14 cellular contexts compared by ENCODE assay signal in genomic region chr2:188279093-188279445, GRCh38. TPM values are rescaled to one million over a fixed set of nuclear protein-coding genes. Genes with fewer than 3 reads are reported as not detected.
DNase-seq lines count a peak whose midpoint lies in the region; ATAC-seq and TF ChIP-seq lines count a peak whose summit lies in the region.
"Had no signal": no experiment of that assay in that cellular context is flagged by ENCODE, and none has a peak within 500 bp of the region (broad histone marks: within the 10 kb centered on the region; RNA-seq: fewer than 3 reads in every experiment).

No MANE protein-coding gene starts in this region.

- TF ChIP-seq RAD21 in IMR-90 (IDR thresholded peaks at IDR 0.05; ENCODE audit: low read length): no peak

- no peak overlapping the region for H3K23ac ChIP-seq in IMR-90 (ENCODE audit: low read depth, low read length)

- H3K36me3 Mint-ChIP-seq in endothelial cell (ENCODE audit: low read depth, unreplicated experiment): no peaks in the 10 kb centered on the region
- H3K36me3 Mint-ChIP-seq: CD8-positive, alpha-beta T cell had no signal

- no peak overlapping the region for H3K4ac ChIP-seq in IMR-90 (ENCODE audit: low read depth, low read length)

- no peak overlapping the region for H3K4me3 ChIP-seq in IMR-90 (ENCODE audit: insufficient read depth, low read depth, low read length)
- peak overlapping the region; percentile 33 for H3K4me3 ChIP-seq in smooth muscle cell
- peak overlapping the region in 1 of 4 donors; percentile 9 for H3K4me3 ChIP-seq in upper lobe of left lung
- H3K4me3 ChIP-seq: SK-N-MC had no signal

- no peak overlapping the region for H3K56ac ChIP-seq in IMR-90 (ENCODE audit: extremely low read depth, insufficient read depth, low read length)

- H2AK5ac ChIP-seq in IMR-90 (ENCODE audit: low read depth, low read length): no peak overlapping the region

- H3K4me1 ChIP-seq in ES-I3 (ENCODE audit: insufficient read depth, low read length) (peaks cover 21% of the 10 kb centered on the region), IMR-90 (ENCODE audit: control insufficient read depth, insufficient read depth, low read length) (no peaks in the 10 kb centered on the region), smooth muscle cell (ENCODE audit: low read depth) (peaks cover 27% of the 10 kb centered on the region), upper lobe of left lung (no peaks in the 10 kb centered on the region)
- H3K4me1 ChIP-seq: BE2C had no signal

- in situ Hi-C loops in IMR-90 (cut with MboI; ENCODE audit: low sequenced_read_pairs): no loop called here

- no peaks in the 10 kb centered on the region for H3K27me3 ChIP-seq in IMR-90 (ENCODE audit: control insufficient read depth, insufficient read depth, low read length)
- no peaks in the 10 kb centered on the region for H3K27me3 ChIP-seq in smooth muscle cell (ENCODE audit: low read depth)
- no peaks in the 10 kb centered on the region for H3K27me3 ChIP-seq in upper lobe of left lung
- H3K27me3 ChIP-seq: BE2C had no signal

- POLR2A ChIA-PET in IMR-90 (lab: Charles Lee; ENCODE audit: unreplicated experiment): no interaction called here

- peaks cover 7% of the 10 kb centered on the region for H3K4me1 Mint-ChIP-seq in endothelial cell (ENCODE audit: unreplicated experiment)

- no peak overlapping the region for H2AK9ac ChIP-seq in IMR-90 (replicated peaks; ENCODE audit: low read depth, low read length, poor library complexity)

- no peak for ATAC-seq in IMR-90 (ENCODE audit: low read depth)
- ATAC-seq in HG03097 (IDR thresholded peaks at IDR 0.05; ENCODE audit: low FRiP score, unreplicated experiment): no peak
- ATAC-seq in upper lobe of left lung (ENCODE audit: low FRiP score in 2 of 2): no peak
- ATAC-seq: CD8-positive, alpha-beta T cell; Right ventricle myocardium inferior had no signal

- TF ChIP-seq POLR2A in IMR-90 (IDR thresholded peaks at IDR 0.05; ENCODE audit: low read depth, low read length): no peak
- no peak for TF ChIP-seq POLR2A in upper lobe of left lung (IDR thresholded peaks at IDR 0.05)

- no CpG with 5 or more reads among the region's 2 CpGs for WGBS in IMR-90 (ENCODE audit: extremely low coverage in 2 of 2, insufficient read length in 1 of 2), 2 experiments
- 15% methylated on average over 2 of the region's 2 CpGs for WGBS in smooth muscle cell (ENCODE audit: low lambda C conversion rate)
- 35 to 39% methylated on average over 2 of the region's 2 CpGs for WGBS in upper lobe of left lung, 2 donors

- H3K4me3 Mint-ChIP-seq in endothelial cell (ENCODE audit: unreplicated experiment): no peak overlapping the region
- H3K4me3 Mint-ChIP-seq: CD8-positive, alpha-beta T cell had no signal

- H2BK120ac ChIP-seq in IMR-90 (ENCODE audit: low read depth, low read length): no peak overlapping the region

- TF ChIP-seq EP300 in upper lobe of left lung (IDR thresholded peaks at IDR 0.05): no peak

- no peak for DNase-seq in IMR-90
- DNase-seq in endothelial cell (ENCODE audit: low spot score): no peak
- no peak for DNase-seq in smooth muscle cell (lab: John Stamatoyannopoulos, UW; ENCODE audit: unreplicated experiment)
- DNase-seq in upper lobe of left lung: no peak
- DNase-seq in glomerular visceral epithelial cell (ENCODE audit: extremely low spot score): no peak
- DNase-seq: BE2C; CD8-positive, alpha-beta T cell; H7; NCI-H1436; NCI-H774 had no signal

- BruUV-seq in IMR-90 (replicated peaks; lab: Mats Ljungman, UMichigan): no TSS peak

- H4K5ac ChIP-seq in IMR-90 (ENCODE audit: low read depth, low read length): no peak overlapping the region

- no peak overlapping the region for H3K18ac ChIP-seq in IMR-90 (ENCODE audit: low read depth, low read length)

- 0 out of 2 replicates have a peak overlapping the region, but pooled peaks have one; percentile 20 for H3K14ac ChIP-seq in IMR-90 (replicated peaks; ENCODE audit: low read depth, low read length)

- H3K36me3 ChIP-seq in ES-I3 (ENCODE audit: insufficient read depth, low read length) (no peaks in the 10 kb centered on the region), IMR-90 (ENCODE audit: control insufficient read depth, insufficient read depth, low read length) (no peaks in the 10 kb centered on the region), smooth muscle cell (ENCODE audit: low read depth) (no peaks in the 10 kb centered on the region), upper lobe of left lung (no peaks in the 10 kb centered on the region)
- H3K36me3 ChIP-seq: BE2C had no signal

- H3K79me1 ChIP-seq in IMR-90 (ENCODE audit: low read depth in 1 of 2, low read length in 2 of 2): no peaks in the 10 kb centered on the region

- no peaks in the 10 kb centered on the region for H3K9me3 Mint-ChIP-seq in endothelial cell (ENCODE audit: unreplicated experiment)
- H3K9me3 Mint-ChIP-seq: CD8-positive, alpha-beta T cell had no signal

- intact Hi-C loops in IMR-90 (cut with micrococcal nuclease): no loop called here

- H3K79me2 ChIP-seq in smooth muscle cell (ENCODE audit: low read depth): no peaks in the 10 kb centered on the region

- no peak overlapping the region for H4K8ac ChIP-seq in IMR-90 (ENCODE audit: low read depth in 2 of 2, low read length in 2 of 2)

- no peak overlapping the region for H2BK15ac ChIP-seq in IMR-90 (ENCODE audit: low read depth, low read length)

- CTCF ChIA-PET in IMR-90 (lab: Yijun Ruan, JAX): no interaction called here

- H3K9ac ChIP-seq in ES-I3 (ENCODE audit: low read depth, low read length) (peak overlapping the region; percentile 45), IMR-90 (ENCODE audit: low read depth, low read length) (no peak overlapping the region), smooth muscle cell (ENCODE audit: low read depth) (no peak overlapping the region)

- H4K20me1 ChIP-seq in IMR-90 (ENCODE audit: insufficient read depth, low read length) (no peaks in the 10 kb centered on the region), smooth muscle cell (ENCODE audit: low read depth) (no peaks in the 10 kb centered on the region)

- no peak for TF ChIP-seq CTCF in IMR-90 (conservative IDR thresholded peaks at IDR 0.05; ENCODE audit: low read depth, low read length)
- no peak for TF ChIP-seq CTCF in endothelial cell (IDR thresholded peaks at IDR 0.05; ENCODE audit: unreplicated experiment)
- no peak for TF ChIP-seq CTCF in smooth muscle cell (IDR thresholded peaks at IDR 0.05; ENCODE audit: borderline replicate concordance, insufficient read depth, poor library complexity, severe bottlenecking)
- TF ChIP-seq CTCF in upper lobe of left lung (IDR thresholded peaks at IDR 0.05): no peak

- dilution Hi-C loops in IMR-90 (cut with HindIII; ENCODE audit: low sequenced_read_pairs, unreplicated experiment): no loop called here

- H3K9me1 ChIP-seq in IMR-90 (ENCODE audit: insufficient read depth, low read length): no peaks in the 10 kb centered on the region

- peak overlapping the region; percentile 89 for H3K27ac Mint-ChIP-seq in endothelial cell (ENCODE audit: unreplicated experiment)
- H3K27ac Mint-ChIP-seq: CD8-positive, alpha-beta T cell had no signal

- H3K27ac ChIP-seq in IMR-90 (ENCODE audit: insufficient read depth, low read length): no peak overlapping the region
- no peak overlapping the region for H3K27ac ChIP-seq in smooth muscle cell (ENCODE audit: low read depth)
- H3K27ac ChIP-seq in upper lobe of left lung: no peak overlapping the region
- H3K27ac ChIP-seq: SK-N-MC had no signal

- no peaks in the 10 kb centered on the region for H3K27me3 Mint-ChIP-seq in endothelial cell (ENCODE audit: unreplicated experiment)

- no peak overlapping the region for H2BK5ac ChIP-seq in IMR-90 (ENCODE audit: low read depth, low read length, poor library complexity, severe bottlenecking)

- H3K9me3 ChIP-seq in ES-I3 (ENCODE audit: control insufficient read depth, insufficient read depth, low read length) (no peaks in the 10 kb centered on the region), IMR-90 (ENCODE audit: control insufficient read depth, insufficient read depth, low read length) (no peaks in the 10 kb centered on the region), smooth muscle cell (replicated peaks; ENCODE audit: low read depth) (no peaks in the 10 kb centered on the region), upper lobe of left lung (peaks cover 0 to 8% (median 0%) of the 10 kb centered on the region in 4 donors)
- H3K9me3 ChIP-seq: BE2C had no signal

- H3F3A ChIP-seq in smooth muscle cell (ENCODE audit: low read depth): no peaks in the 10 kb centered on the region

- H4K91ac ChIP-seq in IMR-90 (ENCODE audit: insufficient read depth, low read depth, low read length): no peak overlapping the region

- H2BK20ac ChIP-seq in IMR-90 (ENCODE audit: low read depth, low read length): no peak overlapping the region

- H3K4me2 ChIP-seq in IMR-90 (ENCODE audit: low read depth, low read length): no peak overlapping the region
- peak overlapping the region; percentile 82 for H3K4me2 ChIP-seq in smooth muscle cell

- H2AFZ ChIP-seq in IMR-90 (replicated peaks; ENCODE audit: low read length, poor library complexity): no peak overlapping the region
- H2AFZ ChIP-seq in smooth muscle cell (ENCODE audit: low read depth): peak overlapping the region; percentile 74

TF ChIP-seq in IMR-90, 13 proteins besides CTCF, POLR2A, EP300 and RAD21 (continues in another document):
- TF ChIP-seq CHD1 (IDR thresholded peaks at IDR 0.05; ENCODE audit: low read depth, low read length) (no peak), RFX5 (IDR thresholded peaks at IDR 0.05; ENCODE audit: low read depth, low read length) (no peak), MAZ (IDR thresholded peaks at IDR 0.05; ENCODE audit: borderline replicate concordance, low read depth, low read length) (no peak), MXI1 (IDR thresholded peaks at IDR 0.05; ENCODE audit: borderline replicate concordance, low read depth, low read length) (no peak), MAFK (IDR thresholded peaks at IDR 0.05; ENCODE audit: low read depth, low read length) (no peak)
- TF ChIP-seq, protein P1, sequence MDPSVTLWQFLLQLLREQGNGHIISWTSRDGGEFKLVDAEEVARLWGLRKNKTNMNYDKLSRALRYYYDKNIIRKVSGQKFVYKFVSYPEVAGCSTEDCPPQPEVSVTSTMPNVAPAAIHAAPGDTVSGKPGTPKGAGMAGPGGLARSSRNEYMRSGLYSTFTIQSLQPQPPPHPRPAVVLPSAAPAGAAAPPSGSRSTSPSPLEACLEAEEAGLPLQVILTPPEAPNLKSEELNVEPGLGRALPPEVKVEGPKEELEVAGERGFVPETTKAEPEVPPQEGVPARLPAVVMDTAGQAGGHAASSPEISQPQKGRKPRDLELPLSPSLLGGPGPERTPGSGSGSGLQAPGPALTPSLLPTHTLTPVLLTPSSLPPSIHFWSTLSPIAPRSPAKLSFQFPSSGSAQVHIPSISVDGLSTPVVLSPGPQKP (IDR thresholded peaks at IDR 0.05; ENCODE audit: borderline replicate concordance, low read depth, low read length): no peak

RNA-seq across cellular contexts. Expression of gene GULP1, which starts 12.6 kb away (rescaled TPM):
- total RNA-seq in IMR-90 (2012; rRNA removed) (40.1 and 54.4 TPM in 2 replicates), endothelial cell (ENCODE audit: unreplicated experiment) (22.8 TPM), smooth muscle cell (95.2 and 115 TPM in 2 replicates), upper lobe of left lung (10 to 100 TPM; 12.5 to 71.2 (median 32.7) TPM)
- polyA plus RNA-seq in IMR-90 (2012; rRNA removed) (24.3 and 24.4 TPM in 2 replicates), smooth muscle cell (37.5 and 40.2 TPM in 2 replicates)
- polyA plus RNA-seq in IMR-90 (2012; cell fraction: cytosol; rRNA removed): 8.5 and 26.4 TPM in 2 replicates
- polyA plus RNA-seq in IMR-90 (2012; cell fraction: nucleus; rRNA removed; ENCODE audit: low replicate concordance): 4.3 and 13.5 TPM in 2 replicates
- total RNA-seq: CD8-positive, alpha-beta T cell had no signal
